ENCODE assay signal across 13 cellular contexts in the genomic region with DNA sequence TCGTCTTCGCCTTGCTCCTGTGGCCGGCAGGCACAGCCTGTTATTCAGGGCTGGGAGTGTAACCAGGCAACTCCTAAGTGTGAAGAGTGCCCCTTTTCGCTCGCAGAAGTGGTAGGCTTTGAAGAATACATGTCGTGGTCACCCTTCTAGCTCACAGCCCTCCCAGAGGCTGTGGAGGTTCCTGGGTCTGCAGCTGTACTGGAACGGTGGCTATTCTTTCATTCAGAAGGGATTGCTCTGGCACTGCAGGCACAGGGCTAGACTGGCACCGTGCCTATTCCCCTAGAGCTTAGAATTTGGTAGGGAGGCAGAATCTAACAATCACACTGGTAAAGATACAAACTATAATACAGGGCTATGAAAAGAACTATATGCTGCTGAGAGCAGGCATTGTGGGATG. TPM values are rescaled to one million over a fixed set of nuclear protein-coding genes. Genes with fewer than 3 reads are reported as not detected.
DNase-seq lines count a peak whose midpoint lies in the region; ATAC-seq and TF ChIP-seq lines count a peak whose summit lies in the region.
"Had no signal": no experiment of that assay in that cellular context is flagged by ENCODE, and none has a peak within 500 bp of the region (broad histone marks: within the 10 kb centered on the region; RNA-seq: fewer than 3 reads in every experiment).

No MANE protein-coding gene starts in this region.

- peak overlapping the region; percentile 45 for H3K4me3 Mint-ChIP-seq in activated CD4-positive, alpha-beta T cell treated with anti-CD3 and anti-CD28 coated beads, Interleukin-2, amount 10 ng/mL, durations not matched to agents 24 days and 14 days
- H3K4me3 Mint-ChIP-seq in endodermal cell: peak overlapping the region; percentile 73
- peak overlapping the region; percentile 75 for H3K4me3 Mint-ChIP-seq in progenitor cell of endocrine pancreas (ENCODE audit: low read depth)

- H3K27me3 ChIP-seq in endodermal cell (ENCODE audit: control insufficient read depth, insufficient read depth, low read length, poor library complexity, severe bottlenecking): peaks cover 13% of the 10 kb centered on the region
- H3K27me3 ChIP-seq: uterus had no signal

- no peak overlapping the region for H3K27ac Mint-ChIP-seq in activated CD4-positive, alpha-beta T cell treated with anti-CD3 and anti-CD28 coated beads, Interleukin-2, amount 10 ng/mL, durations not matched to agents 24 days and 14 days
- H3K27ac Mint-ChIP-seq in endodermal cell: no peak overlapping the region
- H3K27ac Mint-ChIP-seq in progenitor cell of endocrine pancreas: no peak overlapping the region

- no peaks in the 10 kb centered on the region for H3K9me3 Mint-ChIP-seq in activated CD4-positive, alpha-beta T cell treated with anti-CD3 and anti-CD28 coated beads, Interleukin-2, amount 10 ng/mL, durations not matched to agents 24 days and 14 days
- H3K9me3 Mint-ChIP-seq in endodermal cell (no peaks in the 10 kb centered on the region), progenitor cell of endocrine pancreas (ENCODE audit: low read depth) (no peaks in the 10 kb centered on the region)

- H3K27me3 Mint-ChIP-seq in activated CD4-positive, alpha-beta T cell treated with anti-CD3 and anti-CD28 coated beads, Interleukin-2, amount 10 ng/mL, durations not matched to agents 24 days and 14 days: peaks cover 39% of the 10 kb centered on the region
- peaks cover 40% of the 10 kb centered on the region for H3K27me3 Mint-ChIP-seq in endodermal cell (ENCODE audit: insufficient read depth)
- H3K27me3 Mint-ChIP-seq in progenitor cell of endocrine pancreas: no peaks in the 10 kb centered on the region

- H3K36me3 Mint-ChIP-seq in activated CD4-positive, alpha-beta T cell treated with anti-CD3 and anti-CD28 coated beads, Interleukin-2, amount 10 ng/mL, durations not matched to agents 24 days and 14 days (ENCODE audit: low read depth): peaks cover 2% of the 10 kb centered on the region
- H3K36me3 Mint-ChIP-seq in endodermal cell (ENCODE audit: low read depth) (no peaks in the 10 kb centered on the region), progenitor cell of endocrine pancreas (ENCODE audit: insufficient read depth) (no peaks in the 10 kb centered on the region)

- H3K4me1 ChIP-seq in endodermal cell (ENCODE audit: control insufficient read depth, insufficient read depth, low read length): no peaks in the 10 kb centered on the region
- H3K4me1 ChIP-seq: uterus had no signal

- no peak overlapping the region for H3K27ac ChIP-seq in endodermal cell (ENCODE audit: low read depth, low read length)
- H3K27ac ChIP-seq: epithelial cell of prostate, SK-N-MC had no signal

- DNase-seq in activated CD4-positive, alpha-beta T cell treated with anti-CD3 and anti-CD28 coated beads, Interleukin-2, amount 10 ng/mL, durations not matched to agents 24 days and 14 days: no peak
- no peak for DNase-seq in activated CD4-positive, alpha-beta T cell treated with anti-CD3 and anti-CD28 coated beads, Interleukin-2, amount 50 U/mL, for 4 hours
- peak; percentile 29 for DNase-seq in NCI-H69 (lab: John Stamatoyannopoulos, UW)
- peak; percentile 47 for DNase-seq in endodermal cell
- no peak for DNase-seq in progenitor cell of endocrine pancreas (ENCODE audit: low spot score, unreplicated experiment)
- no peak for DNase-seq in dedifferentiated amniotic fluid mesenchymal stem cell (ENCODE audit: extremely low spot score)
- no peak for DNase-seq in NCI-H1092 treated with DMSO at 0.1 percent for 48 hours (lab: John Stamatoyannopoulos, UW)
- DNase-seq: activated CD4-positive, alpha-beta T cell treated with anti-CD3 and anti-CD28 coated beads, Interleukin-2, amount 50 U/mL, for 48 hours had no signal

- no peak for ATAC-seq in HG02610 (IDR thresholded peaks at IDR 0.05; ENCODE audit: unreplicated experiment)

- WGBS in endodermal cell (ENCODE audit: insufficient coverage in 1 of 2, insufficient read length in 1 of 2), 2 experiments: 82 to 84% methylated on average over 6 to 8 of the region's 8 CpGs

- H3K4me1 Mint-ChIP-seq in activated CD4-positive, alpha-beta T cell treated with anti-CD3 and anti-CD28 coated beads, Interleukin-2, amount 10 ng/mL, durations not matched to agents 24 days and 14 days: peaks cover 6% of the 10 kb centered on the region
- peaks cover 5% of the 10 kb centered on the region for H3K4me1 Mint-ChIP-seq in endodermal cell
- H3K4me1 Mint-ChIP-seq in progenitor cell of endocrine pancreas (ENCODE audit: low read depth): peaks cover 6% of the 10 kb centered on the region

- H3K4me3 ChIP-seq in endodermal cell (ENCODE audit: low read length): no peak overlapping the region

- no peaks in the 10 kb centered on the region for H3K9me3 ChIP-seq in endodermal cell (ENCODE audit: control insufficient read depth, low read length)
- H3K9me3 ChIP-seq: uterus had no signal

- no peak overlapping the region for H3K9ac ChIP-seq in endodermal cell (ENCODE audit: extremely low read depth, low read length, poor library complexity, severe bottlenecking)

- no peaks in the 10 kb centered on the region for H3K36me3 ChIP-seq in endodermal cell (ENCODE audit: control insufficient read depth, insufficient read depth, low read length)
- H3K36me3 ChIP-seq: uterus had no signal

- intact Hi-C loops in activated CD4-positive, alpha-beta T cell treated with anti-CD3 and anti-CD28 coated beads, Interleukin-2, amount 10 ng/mL, durations not matched to agents 24 days and 14 days (cut with micrococcal nuclease): no loop called here

- TF ChIP-seq CTCF in endodermal cell (conservative IDR thresholded peaks at IDR 0.05) (no peak), progenitor cell of endocrine pancreas (IDR thresholded peaks at IDR 0.05; ENCODE audit: unreplicated experiment) (no peak)

RNA-seq across cellular contexts. Expression of gene SRSF12, which starts 1.1 kb away (rescaled TPM):
- total RNA-seq in activated CD4-positive, alpha-beta T cell treated with anti-CD3 and anti-CD28 coated beads, Interleukin-2, amount 10 ng/mL, durations not matched to agents 24 days and 14 days: 0.05 TPM in 1 of 2 replicates, not detected in the other
- total RNA-seq in endodermal cell (10 to 100 TPM in 1 of 2 donors, 1 to 10 TPM in 1; 9.2 to 17.8 TPM), progenitor cell of endocrine pancreas (20.0 and 22.2 TPM in 2 replicates)
- polyA plus RNA-seq in endodermal cell (2013, experiment 1 of 2): 16.4 TPM
- 16.3 TPM for polyA plus RNA-seq in endodermal cell (2013, experiment 2 of 2)
- polyA plus RNA-seq: BJ had no signal

RNA-seq across cellular contexts. Expression of gene PM20D2, which starts 26.9 kb away (rescaled TPM):
- 18.3 and 18.9 TPM in 2 replicates for total RNA-seq in activated CD4-positive, alpha-beta T cell treated with anti-CD3 and anti-CD28 coated beads, Interleukin-2, amount 10 ng/mL, durations not matched to agents 24 days and 14 days
- total RNA-seq in endodermal cell: 1 to 10 TPM; 5.1 to 8.5 TPM
- polyA plus RNA-seq in endodermal cell (2013, experiment 1 of 2): 6.7 TPM
- 7.2 TPM for polyA plus RNA-seq in endodermal cell (2013, experiment 2 of 2)
- total RNA-seq in progenitor cell of endocrine pancreas: 20.0 and 20.8 TPM in 2 replicates

RNA-seq across cellular contexts. Expression of gene PNRC1, which starts 38.4 kb away (rescaled TPM):
- 48.3 and 51.2 TPM in 2 replicates for total RNA-seq in activated CD4-positive, alpha-beta T cell treated with anti-CD3 and anti-CD28 coated beads, Interleukin-2, amount 10 ng/mL, durations not matched to agents 24 days and 14 days
- total RNA-seq in endodermal cell (100 to 1,000 TPM; 105 to 118 TPM), progenitor cell of endocrine pancreas (203 and 212 TPM in 2 replicates)
- polyA plus RNA-seq in endodermal cell (2013, experiment 1 of 2): 63.4 TPM
- 65.5 TPM for polyA plus RNA-seq in endodermal cell (2013, experiment 2 of 2)

Comparison
In these comparisons a context has a peak if more than half of its experiments do, and no peak if none do; other contexts are left out.
1. DNase-seq: peak in NCI-H69 (single experiment) and endodermal cell (single experiment); none in activated CD4-positive, alpha-beta T cell treated with anti-CD3 and anti-CD28 coated beads, Interleukin-2, amount 10 ng/mL, durations not matched to agents 24 days and 14 days (single experiment), activated CD4-positive, alpha-beta T cell treated with anti-CD3 and anti-CD28 coated beads, Interleukin-2, amount 50 U/mL, for 4 hours (0 of 2), progenitor cell of endocrine pancreas (single experiment), dedifferentiated amniotic fluid mesenchymal stem cell (single experiment) and NCI-H1092 treated with DMSO at 0.1 percent for 48 hours (single experiment).
2. Peak in every context shown above with its lines, with median percentiles within 50 percentile points of each other: H3K4me3 Mint-ChIP-seq.